ENCODE assay signal across 8 cellular contexts in the genomic region with DNA sequence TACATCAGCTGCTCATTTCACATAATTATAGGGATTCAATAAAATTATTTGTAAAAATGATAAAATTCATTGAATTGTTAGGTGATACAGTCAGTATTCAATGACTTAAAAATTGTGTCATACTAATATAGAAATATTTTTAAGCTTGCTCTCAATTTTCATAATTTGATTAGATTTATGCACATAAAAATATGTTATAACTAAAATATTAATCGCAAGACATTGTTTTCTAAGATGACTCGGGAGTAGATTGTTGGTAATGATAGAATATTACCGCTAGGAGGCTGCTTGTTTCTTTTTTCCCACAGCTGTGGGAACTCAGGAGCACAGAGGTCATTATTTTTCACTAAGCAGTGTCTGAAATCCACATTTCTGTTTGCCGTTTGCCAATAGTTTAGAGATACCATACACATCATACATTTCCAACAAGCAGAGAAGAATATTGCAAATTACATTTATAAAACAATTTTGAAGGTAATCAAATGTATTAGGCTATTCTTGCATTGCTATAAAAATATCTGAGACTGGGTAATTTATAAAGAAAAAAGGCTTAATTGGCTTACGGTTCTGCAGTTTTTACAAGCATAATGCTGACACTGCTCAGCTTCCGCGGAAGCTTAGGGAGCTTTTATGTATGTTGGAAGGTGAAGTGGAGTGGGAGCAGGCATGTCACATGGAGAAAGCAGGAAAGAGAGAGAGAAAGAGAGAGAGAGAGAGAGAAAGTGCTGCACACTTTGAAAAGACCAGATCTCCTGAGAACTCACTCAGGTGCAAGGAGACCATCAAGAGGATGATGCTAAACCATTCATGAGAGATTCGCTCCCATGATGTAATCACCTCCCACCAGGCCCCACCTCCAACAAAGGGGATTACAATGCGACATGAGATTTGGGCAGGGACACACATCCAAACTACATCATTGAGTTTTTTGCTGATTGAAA. TPM values are rescaled to one million over a fixed set of nuclear protein-coding genes. Genes with fewer than 3 reads are reported as not detected.
DNase-seq lines count a peak whose midpoint lies in the region; ATAC-seq and TF ChIP-seq lines count a peak whose summit lies in the region.

No MANE protein-coding gene starts in this region.

- H3K27ac ChIP-seq in OCI-LY3 (ENCODE audit: low read length) (no peak overlapping the region), liver (ENCODE audit: low read depth in 1 of 2, low read length in 2 of 2) (no peak overlapping the region), caudate nucleus (ENCODE audit: low read depth, low read length) (no peak overlapping the region)

- CTCF ChIA-PET in activated naive CD4-positive, alpha-beta T cell treated with anti-CD3 and anti-CD28 coated beads, Interleukin-2, amount 10 ng/mL, durations not matched to agents 7 days and 5 days (lab: Charles Lee): interaction anchor here (0.8 to 23.1 kb wide), 27 partner anchors 7 to 391 kb away, joined by 3 to 657 read pairs (median 7); partner anchors contain the start of genes CD69 and CLEC2B

- H3K9me3 ChIP-seq in OCI-LY3 (ENCODE audit: insufficient read depth, low read length) (no peaks in the 10 kb centered on the region), liver (ENCODE audit: control insufficient read depth in 4 of 4, low read length in 3 of 4) (no peaks in the 10 kb centered on the region)

- peak overlapping the region; percentile 94 for H3K27ac Mint-ChIP-seq in activated naive CD4-positive, alpha-beta T cell treated with anti-CD3 and anti-CD28 coated beads, Interleukin-2, amount 10 ng/mL, durations not matched to agents 7 days and 5 days

- H3K4me3 Mint-ChIP-seq in activated naive CD4-positive, alpha-beta T cell treated with anti-CD3 and anti-CD28 coated beads, Interleukin-2, amount 10 ng/mL, durations not matched to agents 7 days and 5 days: peak overlapping the region; percentile 80

- H3K9ac ChIP-seq in OCI-LY3 (ENCODE audit: low read length): peak overlapping the region; percentile 23; the same call in 1 of the 2 replicates
- no peak overlapping the region for H3K9ac ChIP-seq in liver (ENCODE audit: low read depth in 1 of 2, low read length in 2 of 2)

- peaks cover 46% of the 10 kb centered on the region for H3K36me3 Mint-ChIP-seq in activated naive CD4-positive, alpha-beta T cell treated with anti-CD3 and anti-CD28 coated beads, Interleukin-2, amount 10 ng/mL, durations not matched to agents 7 days and 5 days

- TF ChIP-seq CTCF in OCI-LY3 (IDR thresholded peaks at IDR 0.05; ENCODE audit: low read depth, low read length): peak; percentile 61
- peak; percentile 46 for TF ChIP-seq CTCF in liver (IDR thresholded peaks at IDR 0.05; ENCODE audit: low read depth, low read length, missing input control)

- peak overlapping the region; percentile 80 for H3K4me2 ChIP-seq in OCI-LY3 (ENCODE audit: low read length)

- H3K27me3 Mint-ChIP-seq in activated naive CD4-positive, alpha-beta T cell treated with anti-CD3 and anti-CD28 coated beads, Interleukin-2, amount 10 ng/mL, durations not matched to agents 7 days and 5 days: peaks cover 4% of the 10 kb centered on the region

- H3K36me3 ChIP-seq in OCI-LY3 (replicated peaks; ENCODE audit: low read depth, low read length) (no peaks in the 10 kb centered on the region), liver (ENCODE audit: control insufficient read depth in 4 of 4, insufficient read depth in 3 of 4, low read depth in 1 of 4, low read length in 3 of 4) (peaks cover 0 to 1% (median 0%) of the 10 kb centered on the region in 4 donors)

- H2AFZ ChIP-seq in OCI-LY3 (ENCODE audit: low read depth, low read length): no peak overlapping the region

- H3K79me2 ChIP-seq in OCI-LY3 (ENCODE audit: low read length): no peaks in the 10 kb centered on the region

- H4K20me1 ChIP-seq in OCI-LY3 (ENCODE audit: insufficient read depth, low read length): no peaks in the 10 kb centered on the region

- H3K9me3 Mint-ChIP-seq in activated naive CD4-positive, alpha-beta T cell treated with anti-CD3 and anti-CD28 coated beads, Interleukin-2, amount 10 ng/mL, durations not matched to agents 7 days and 5 days: no peaks in the 10 kb centered on the region

- peak overlapping the region; percentile 30 for H3K4me3 ChIP-seq in OCI-LY3 (ENCODE audit: low read length)
- no peak overlapping the region for H3K4me3 ChIP-seq in liver (ENCODE audit: low read depth in 1 of 3, low read length in 3 of 3)

- H3K4me1 Mint-ChIP-seq in activated naive CD4-positive, alpha-beta T cell treated with anti-CD3 and anti-CD28 coated beads, Interleukin-2, amount 10 ng/mL, durations not matched to agents 7 days and 5 days: peaks cover 69% of the 10 kb centered on the region

- ATAC-seq in GM21447 (IDR thresholded peaks at IDR 0.05; ENCODE audit: unreplicated experiment) (no peak), GM18873 (IDR thresholded peaks at IDR 0.05; ENCODE audit: low FRiP score, unreplicated experiment) (no peak)

- TF ChIP-seq RAD21 in liver (IDR thresholded peaks at IDR 0.05): peak in 1 of 2 donors; percentile 64

- H3K4me1 ChIP-seq in OCI-LY3 (ENCODE audit: low read length) (peaks cover 12% of the 10 kb centered on the region), liver (ENCODE audit: control insufficient read depth in 4 of 4, insufficient read depth in 4 of 4, low read length in 3 of 4) (peaks cover 0 to 9% (median 3%) of the 10 kb centered on the region in 4 donors)

- peak; percentile 52 for DNase-seq in activated naive CD4-positive, alpha-beta T cell treated with Interleukin-2 at 50 U/mL for 16 hours
- no peak for DNase-seq in activated naive CD4-positive, alpha-beta T cell (lab: John Stamatoyannopoulos, UW)
- peak; percentile 53 for DNase-seq in activated naive CD4-positive, alpha-beta T cell treated with anti-CD3 and anti-CD28 coated beads, Interleukin-2, amount 10 ng/mL, durations not matched to agents 7 days and 5 days
- no peak for DNase-seq in caudate nucleus (lab: John Stamatoyannopoulos, UW)

- H3K27me3 ChIP-seq in OCI-LY3 (ENCODE audit: low read depth, low read length) (no peaks in the 10 kb centered on the region), liver (ENCODE audit: control insufficient read depth in 4 of 4, insufficient read depth in 4 of 4, low read length in 3 of 4) (no peaks in the 10 kb centered on the region)

- WGBS in liver: 40% methylated on average over 9 of the region's 9 CpGs

TF ChIP-seq in liver, 16 proteins besides CTCF, POLR2A, EP300 and RAD21:
- TF ChIP-seq ZBTB33 (IDR thresholded peaks at IDR 0.05) (no peak), FOXA2 (IDR thresholded peaks at IDR 0.05) (no peak), SP1 (IDR thresholded peaks at IDR 0.05) (no peak), FOXA1 (IDR thresholded peaks at IDR 0.05) (no peak), HNF4A (conservative IDR thresholded peaks at IDR 0.05) (peak in 1 of 2 donors; percentile 15)

RNA-seq across cellular contexts. Expression of gene CD69, which starts 9.2 kb away (rescaled TPM):
- 1 to 10 TPM; 1.8 to 2.7 TPM for total RNA-seq in liver
- polyA plus RNA-seq in liver: 1 to 10 TPM; 1.3 to 1.6 TPM

RNA-seq across cellular contexts. Expression of gene CLECL1, which starts 18.6 kb away (rescaled TPM):
- total RNA-seq in liver: under 1 TPM; 0.17 to 0.42 TPM
- polyA plus RNA-seq in liver: under 1 TPM; 0.33 to 0.36 TPM

Comparison
In these comparisons a context has a peak if more than half of its experiments do, and no peak if none do; other contexts are left out.
1. DNase-seq: peak in activated naive CD4-positive, alpha-beta T cell treated with Interleukin-2 at 50 U/mL for 16 hours (single experiment) and activated naive CD4-positive, alpha-beta T cell treated with anti-CD3 and anti-CD28 coated beads, Interleukin-2, amount 10 ng/mL, durations not matched to agents 7 days and 5 days (single experiment); none in activated naive CD4-positive, alpha-beta T cell (0 of 4) and caudate nucleus (0 of 61).